8 cellular contexts compared by ENCODE assay signal in the genomic region with DNA sequence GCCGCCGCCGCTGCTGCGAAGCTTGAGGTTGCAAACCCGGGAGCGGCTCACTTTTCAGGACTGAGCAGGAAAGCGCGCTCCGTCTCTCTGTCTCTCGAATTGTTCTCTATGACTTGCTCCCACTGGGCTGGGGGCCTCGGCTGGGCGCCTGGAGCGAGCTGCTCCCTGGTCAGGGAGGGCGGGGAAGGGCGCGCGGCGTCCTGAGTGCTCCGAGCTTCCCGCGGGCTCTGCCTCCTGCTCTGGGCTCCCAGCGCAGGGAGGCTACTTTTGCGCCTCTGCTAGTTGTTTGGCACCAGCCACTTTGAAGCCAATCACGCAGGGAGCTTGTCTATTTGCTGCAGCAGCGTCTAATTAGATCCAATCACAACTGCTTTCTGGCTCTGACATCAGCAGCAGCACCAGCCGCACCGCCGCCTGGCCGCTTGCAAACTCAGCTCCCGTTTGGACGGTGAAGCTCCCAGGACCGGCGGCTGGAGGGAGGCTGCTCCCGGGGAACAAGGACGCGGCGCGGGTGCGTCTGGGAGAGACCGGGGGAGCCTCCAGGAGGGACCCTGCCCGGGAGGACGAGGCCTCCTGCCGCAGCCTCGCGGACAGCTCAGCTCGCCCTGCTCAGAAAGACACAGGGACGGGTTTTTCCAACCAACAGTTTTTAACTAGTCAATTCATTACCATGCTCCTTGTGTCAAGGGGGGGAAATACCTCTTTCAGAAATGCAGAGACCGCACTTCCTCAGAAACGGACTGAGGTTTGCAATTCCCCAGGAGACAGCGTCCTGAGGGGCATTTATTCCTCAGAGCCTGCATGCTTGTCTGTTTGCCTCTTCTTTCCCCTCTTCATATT. TPM values are rescaled to one million over a fixed set of nuclear protein-coding genes. Genes with fewer than 3 reads are reported as not detected.
DNase-seq lines count a peak whose midpoint lies in the region; ATAC-seq and TF ChIP-seq lines count a peak whose summit lies in the region.

ADARB2 (minus strand) TSS at position 304 of the 840 bp plus-strand sequence.

- H3K27ac ChIP-seq in foreskin keratinocyte (no peak within 1 kb of the TSS), SJCRH30 (no peak within 1 kb of the TSS)

- peaks cover 32% of the 10 kb centered on the region for H3K27me3 ChIP-seq in NT2/D1 (ENCODE audit: insufficient read depth, insufficient read length)
- peaks cover 47% of the 10 kb centered on the region for H3K27me3 ChIP-seq in foreskin keratinocyte
- H3K27me3 ChIP-seq in SJCRH30: no peaks in the 10 kb centered on the region

- ATAC-seq in GM19324 (IDR thresholded peaks at IDR 0.05; ENCODE audit: low FRiP score, unreplicated experiment): peak; percentile 47
- peak; percentile 85 for ATAC-seq in HG03175 (IDR thresholded peaks at IDR 0.05; ENCODE audit: unreplicated experiment)
- ATAC-seq in foreskin keratinocyte: peak; percentile 67

- H3K9ac ChIP-seq in NT2/D1 (ENCODE audit: insufficient read length, low read depth): peak within 1 kb of the TSS; percentile 46

- no peaks in the 10 kb centered on the region for H3K36me3 ChIP-seq in NT2/D1 (ENCODE audit: insufficient read depth, insufficient read length, low read length)
- no peaks in the 10 kb centered on the region for H3K36me3 ChIP-seq in SJCRH30

- DNase-seq in DMS153 treated with DMSO at 0.1 percent for 48 hours (lab: John Stamatoyannopoulos, UW; ENCODE audit: unreplicated experiment) (peak; percentile 62), NT2/D1 (ENCODE audit: low read depth, low spot score) (peak; percentile 74), foreskin keratinocyte (peak in 1 of 2 donors; percentile 65), posterior cingulate gyrus (peak; percentile 59 to 97 (median 82)), SJCRH30 (no peak), NCI-H1048 (lab: John Stamatoyannopoulos, UW) (no peak)

- no peak for TF ChIP-seq CTCF in foreskin keratinocyte (conservative IDR thresholded peaks at IDR 0.05)

- H3K9me3 ChIP-seq in NT2/D1 (ENCODE audit: insufficient read depth, low read length) (no peaks in the 10 kb centered on the region), SJCRH30 (replicated peaks) (no peaks in the 10 kb centered on the region)

- intact Hi-C loops in posterior cingulate gyrus (cut with DNase I): no loop called here

- peak within 1 kb of the TSS; percentile 42 for H3K4me3 ChIP-seq in NT2/D1 (ENCODE audit: insufficient read length, low read depth)
- H3K4me3 ChIP-seq in SJCRH30: no peak within 1 kb of the TSS

- H3K4me1 ChIP-seq in NT2/D1 (ENCODE audit: insufficient read depth, insufficient read length) (no peaks in the 10 kb centered on the region), foreskin keratinocyte (no peaks in the 10 kb centered on the region), SJCRH30 (no peaks in the 10 kb centered on the region)

RNA-seq across cellular contexts. Expression of gene ADARB2, which starts in this region (rescaled TPM):
- total RNA-seq in foreskin keratinocyte: not detected in 2 replicates
- polyA plus RNA-seq in foreskin keratinocyte: not detected in 2 replicates
- 0.10 TPM in 1 of 2 replicates, not detected in the other for total RNA-seq in SJCRH30 (2014; rRNA removed; shearing (Covaris generic))

Comparison
In these comparisons a context has a peak if more than half of its experiments do, and no peak if none do; other contexts are left out.
1. Peak in ATAC-seq in foreskin keratinocyte; RNA of the gene not detected or under 1 TPM.
2. DNase-seq: peak in DMS153 treated with DMSO at 0.1 percent for 48 hours (single experiment), NT2/D1 (single experiment) and posterior cingulate gyrus (10 of 10); none in SJCRH30 (0 of 2) and NCI-H1048 (single experiment).
3. Peak in every context shown above with its lines, with median percentiles within 50 percentile points of each other: ATAC-seq.